ENCODE assay signal across 21 cellular contexts in genomic region chr19:3893509-3894179, GRCh38. TPM values are rescaled to one million over a fixed set of nuclear protein-coding genes. Genes with fewer than 3 reads are reported as not detected.
DNase-seq lines count a peak whose midpoint lies in the region; ATAC-seq and TF ChIP-seq lines count a peak whose summit lies in the region.
"Had no signal": no experiment of that assay in that cellular context is flagged by ENCODE, and none has a peak within 500 bp of the region (broad histone marks: within the 10 kb centered on the region; RNA-seq: fewer than 3 reads in every experiment).

No MANE protein-coding gene starts in this region.

- intact Hi-C loops in Panc1 (cut with micrococcal nuclease; ENCODE audit: unreplicated experiment): no loop called here

- BruUV-seq in Panc1 (replicated peaks; lab: Mats Ljungman, UMichigan): no TSS peak

- peaks cover 15% of the 10 kb centered on the region for H3K27me3 Mint-ChIP-seq in nephron progenitor cell (ENCODE audit: low read depth, poor library complexity)

- TF ChIP-seq CTCF in Panc1 (IDR thresholded peaks at IDR 0.05) (no peak), GM10266 (IDR thresholded peaks at IDR 0.05; ENCODE audit: control insufficient read depth, insufficient read depth, low read depth, missing control alignments) (no peak), nephron progenitor cell (IDR thresholded peaks at IDR 0.05) (no peak)

- H3K9me3 Mint-ChIP-seq in nephron progenitor cell: peaks cover 5% of the 10 kb centered on the region
- H3K9me3 Mint-ChIP-seq: T-cell had no signal

- no peak overlapping the region for H3K4me3 ChIP-seq in Panc1 (ENCODE audit: low read depth in 2 of 2, low read length in 2 of 2)
- H3K4me3 ChIP-seq: SJCRH30 had no signal

- ATAC-seq in Panc1: peak; percentile 34; the same call in 1 of the 2 replicates
- ATAC-seq: T-cell had no signal

- no peaks in the 10 kb centered on the region for H3K4me1 Mint-ChIP-seq in nephron progenitor cell

- H3K9me3 ChIP-seq in Panc1 (ENCODE audit: control insufficient read depth, insufficient read depth, low read depth, low read length): no peaks in the 10 kb centered on the region

- no peak overlapping the region for H3K27ac ChIP-seq in Panc1 (ENCODE audit: low read length)
- H3K27ac ChIP-seq: C4-2B, SJCRH30 had no signal

- no peak overlapping the region for H3K27ac Mint-ChIP-seq in nephron progenitor cell
- H3K27ac Mint-ChIP-seq: CD8-positive, alpha-beta memory T cell; T-cell had no signal

- no peaks in the 10 kb centered on the region for H3K36me3 ChIP-seq in Panc1 (ENCODE audit: control insufficient read depth, insufficient read depth, low read length)
- H3K36me3 ChIP-seq: SJCRH30 had no signal

- no peaks in the 10 kb centered on the region for H3K27me3 ChIP-seq in Panc1 (ENCODE audit: control insufficient read depth, insufficient read depth, low read length)
- H3K27me3 ChIP-seq: SJCRH30 had no signal

- POLR2A ChIA-PET in Panc1 (lab: Charles Lee): no interaction called here

- no peak overlapping the region for H3K4me3 Mint-ChIP-seq in nephron progenitor cell
- H3K4me3 Mint-ChIP-seq: CD8-positive, alpha-beta memory T cell; T-cell had no signal

- H3K36me3 Mint-ChIP-seq in nephron progenitor cell (ENCODE audit: low read depth): no peaks in the 10 kb centered on the region
- H3K36me3 Mint-ChIP-seq: CD8-positive, alpha-beta memory T cell; T-cell had no signal

- DNase-seq in NCI-H2196 treated with DMSO at 0.1 percent for 48 hours (lab: John Stamatoyannopoulos, UW; ENCODE audit: unreplicated experiment) (peak; percentile 10), NCI-H2196 (lab: John Stamatoyannopoulos, UW; ENCODE audit: unreplicated experiment) (no peak), DMS79 treated with DMSO at 0.1 percent for 48 hours (lab: John Stamatoyannopoulos, UW) (peak; percentile 81), NCI-H2029 (lab: John Stamatoyannopoulos, UW) (peak; percentile 19), Panc1 (ENCODE audit: low read depth, low spot score) (no peak), GM10266 (ENCODE audit: extremely low spot score) (no peak), nephron progenitor cell (no peak), H4 (ENCODE audit: low spot score) (no peak)
- DNase-seq: Calu3; CD8-positive, alpha-beta memory T cell; DND-41; Karpas-422; MV-4-11; NCI-H1694; NCI-H226; NCI-H510A treated with DMSO at 0.1 percent for 48 hours; NCI-H748 treated with DMSO at 0.1 percent for 48 hours; SJCRH30; T-cell had no signal

- H3K4me1 ChIP-seq in Panc1 (ENCODE audit: control insufficient read depth, insufficient read depth, low read length): no peaks in the 10 kb centered on the region
- H3K4me1 ChIP-seq: SJCRH30 had no signal

- CTCF ChIA-PET in Panc1 (lab: Charles Lee): no interaction called here

- in situ Hi-C loops in Panc1 (cut with HindIII; ENCODE audit: low pct_unique_long_range_greater_than_20kb, low sequenced_read_pairs): no loop called here

RNA-seq across cellular contexts. Expression of gene ATCAY, which starts 13.2 kb away (rescaled TPM):
- total RNA-seq in Panc1 (2021; ENCODE audit: unreplicated experiment): 0.15 TPM
- 0.11 TPM for polyA plus RNA-seq in Panc1 (2012; ENCODE audit: insufficient read length)
- not detected in 2 replicates for total RNA-seq in H4 (2014; rRNA removed; shearing (Covaris generic))
- total RNA-seq: Calu3; CD8-positive, alpha-beta memory T cell; SJCRH30 had no signal
- polyA plus RNA-seq: CD8-positive, alpha-beta memory T cell had no signal

RNA-seq across cellular contexts. Expression of gene ZFR2, which starts 24.8 kb away (rescaled TPM):
- 0.74 TPM for total RNA-seq in Panc1 (2021; ENCODE audit: unreplicated experiment)
- polyA plus RNA-seq in Panc1 (2012; ENCODE audit: insufficient read length): 0.97 TPM
- total RNA-seq in H4 (2014; rRNA removed; shearing (Covaris generic)): not detected in 2 replicates
- total RNA-seq: Calu3, M059J, SJCRH30 had no signal

RNA-seq across cellular contexts. Expression of gene NMRK2, which starts 39.2 kb away (rescaled TPM):
- total RNA-seq in Panc1 (2021; ENCODE audit: unreplicated experiment): 0.21 TPM
- not detected for polyA plus RNA-seq in Panc1 (2012; ENCODE audit: insufficient read length)
- not detected in 2 replicates for total RNA-seq in H4 (2014; rRNA removed; shearing (Covaris generic))
- total RNA-seq: Calu3; CD8-positive, alpha-beta memory T cell; M059J; T-cell had no signal
- polyA plus RNA-seq: CD8-positive, alpha-beta memory T cell had no signal

Comparison
In these comparisons a context has a peak if more than half of its experiments do, and no peak if none do; other contexts are left out.
1. DNase-seq: peak in NCI-H2196 treated with DMSO at 0.1 percent for 48 hours (single experiment), DMS79 treated with DMSO at 0.1 percent for 48 hours (single experiment) and NCI-H2029 (single experiment); none in NCI-H2196 (single experiment), Panc1 (single experiment), GM10266 (single experiment), nephron progenitor cell (single experiment) and H4 (single experiment).